1 cellular context compared by ENCODE assay signal in the genomic region with DNA sequence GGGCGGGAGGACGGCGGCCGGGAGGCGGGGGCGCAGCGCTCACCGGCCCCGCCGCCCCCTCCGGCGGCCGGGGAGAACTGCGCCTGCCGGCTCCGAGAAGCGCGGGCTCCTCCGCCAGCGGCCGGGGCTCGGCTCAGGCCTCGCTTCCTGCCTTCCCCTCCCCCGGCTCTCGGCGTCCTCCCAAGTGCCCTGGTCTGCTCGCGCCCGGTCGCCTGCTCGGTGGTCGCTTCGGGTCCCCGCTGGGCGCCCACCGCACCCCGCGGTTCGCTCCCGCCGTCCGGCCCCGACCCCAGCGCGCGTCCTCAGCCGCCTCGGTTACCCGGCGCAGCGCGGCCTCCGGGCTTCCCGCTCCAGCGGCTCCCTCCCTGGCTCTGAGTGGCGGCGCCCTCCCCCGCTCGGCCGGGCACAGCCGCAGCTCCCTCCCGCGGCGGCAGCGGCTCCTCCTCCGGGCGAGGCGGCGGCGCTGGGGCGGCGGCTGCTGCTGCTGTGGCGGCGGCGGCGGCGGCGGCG.
TF ChIP-seq lines count a peak whose summit lies in the region.

No MANE protein-coding gene starts in this region.

TF ChIP-seq in endothelial cell of umbilical vein, 7 proteins besides CTCF, POLR2A, EP300 and RAD21:
- TF ChIP-seq GATA2 (IDR thresholded peaks at IDR 0.05; ENCODE audit: insufficient read depth, insufficient read length, low read depth, low read length), result no peak
- TF ChIP-seq JUN (IDR thresholded peaks at IDR 0.05; ENCODE audit: borderline replicate concordance, insufficient read depth, insufficient read length, low read depth), result no peak
- TF ChIP-seq MYC (IDR thresholded peaks at IDR 0.05; ENCODE audit: low read depth, low read length), result no peak
- peak; percentile 76 for TF ChIP-seq POLR2AphosphoS5 (IDR thresholded peaks at IDR 0.05; ENCODE audit: insufficient read depth, low read depth, low read length)
